2 cellular contexts compared by ENCODE assay signal in the genomic region with DNA sequence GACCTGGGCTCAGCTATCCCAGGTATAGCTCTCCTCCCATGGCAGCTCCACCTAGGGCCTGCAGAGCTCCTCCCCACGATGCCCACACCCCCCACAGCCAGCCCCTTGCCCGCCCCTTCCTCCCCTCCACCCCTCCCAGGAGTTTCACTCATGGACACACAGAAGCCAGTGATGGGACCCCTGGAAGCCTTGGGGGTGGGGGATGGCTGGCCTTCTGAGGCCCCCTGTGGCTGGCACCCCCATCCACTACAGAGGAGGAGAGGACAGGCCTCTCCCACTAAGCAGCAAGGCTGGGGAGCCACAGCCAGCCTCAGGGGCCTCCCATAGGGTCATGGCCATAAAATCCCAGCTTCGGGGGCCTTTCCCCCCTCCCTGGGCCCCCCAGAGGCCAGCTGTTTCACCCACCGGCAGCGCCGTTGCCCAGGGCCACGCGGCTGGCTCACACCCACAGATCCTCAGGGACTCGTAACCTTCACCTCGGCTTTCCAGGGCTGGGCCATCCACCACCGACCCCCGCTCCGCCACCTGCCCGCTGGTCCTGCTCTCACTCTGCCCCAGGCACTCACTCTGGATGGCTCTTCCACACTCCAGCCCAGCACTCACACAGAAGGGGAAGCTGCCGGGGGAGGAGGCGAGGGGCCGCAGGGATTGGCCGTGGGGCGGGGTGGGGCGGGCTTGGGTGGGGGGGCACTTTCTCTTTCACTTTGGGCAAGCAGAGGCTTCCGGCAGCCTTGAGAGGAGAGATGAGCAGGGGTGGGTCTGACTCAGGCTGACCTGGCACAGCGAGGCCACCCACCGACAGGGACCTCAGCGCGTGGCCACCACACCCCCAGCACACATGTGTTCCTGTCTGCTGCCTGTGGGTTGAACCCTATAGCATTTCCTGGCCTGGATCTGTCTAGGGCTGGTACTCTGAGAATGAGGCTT.
TF ChIP-seq lines count a peak whose summit lies in the region.

No MANE protein-coding gene starts in this region.

TF ChIP-seq in IMR-90, 13 proteins besides CTCF, POLR2A, EP300 and RAD21:
- TF ChIP-seq FOS (IDR thresholded peaks at IDR 0.05; ENCODE audit: low read depth, low read length) = 0 out of 2 replicates have a peak, but pooled peaks have one; percentile 23
- no peak for TF ChIP-seq CEBPB (IDR thresholded peaks at IDR 0.05; ENCODE audit: low read depth, low read length)
- TF ChIP-seq, protein P1, sequence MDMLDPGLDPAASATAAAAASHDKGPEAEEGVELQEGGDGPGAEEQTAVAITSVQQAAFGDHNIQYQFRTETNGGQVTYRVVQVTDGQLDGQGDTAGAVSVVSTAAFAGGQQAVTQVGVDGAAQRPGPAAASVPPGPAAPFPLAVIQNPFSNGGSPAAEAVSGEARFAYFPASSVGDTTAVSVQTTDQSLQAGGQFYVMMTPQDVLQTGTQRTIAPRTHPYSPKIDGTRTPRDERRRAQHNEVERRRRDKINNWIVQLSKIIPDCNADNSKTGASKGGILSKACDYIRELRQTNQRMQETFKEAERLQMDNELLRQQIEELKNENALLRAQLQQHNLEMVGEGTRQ (IDR thresholded peaks at IDR 0.05; ENCODE audit: low read depth, low read length) = 0 out of 2 replicates have a peak, but pooled peaks have one; percentile 12
- TF ChIP-seq MXI1 (IDR thresholded peaks at IDR 0.05; ENCODE audit: borderline replicate concordance, low read depth, low read length) = peak; percentile 100
- 0 out of 2 replicates have a peak, but pooled peaks have one; percentile 11 for TF ChIP-seq CHD1 (IDR thresholded peaks at IDR 0.05; ENCODE audit: low read depth, low read length)
- 0 out of 2 replicates have a peak, but pooled peaks have one; percentile 21 for TF ChIP-seq MAZ (IDR thresholded peaks at IDR 0.05; ENCODE audit: borderline replicate concordance, low read depth, low read length)
- TF ChIP-seq, protein P2, sequence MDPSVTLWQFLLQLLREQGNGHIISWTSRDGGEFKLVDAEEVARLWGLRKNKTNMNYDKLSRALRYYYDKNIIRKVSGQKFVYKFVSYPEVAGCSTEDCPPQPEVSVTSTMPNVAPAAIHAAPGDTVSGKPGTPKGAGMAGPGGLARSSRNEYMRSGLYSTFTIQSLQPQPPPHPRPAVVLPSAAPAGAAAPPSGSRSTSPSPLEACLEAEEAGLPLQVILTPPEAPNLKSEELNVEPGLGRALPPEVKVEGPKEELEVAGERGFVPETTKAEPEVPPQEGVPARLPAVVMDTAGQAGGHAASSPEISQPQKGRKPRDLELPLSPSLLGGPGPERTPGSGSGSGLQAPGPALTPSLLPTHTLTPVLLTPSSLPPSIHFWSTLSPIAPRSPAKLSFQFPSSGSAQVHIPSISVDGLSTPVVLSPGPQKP (IDR thresholded peaks at IDR 0.05; ENCODE audit: borderline replicate concordance, low read depth, low read length) = no peak
- TF ChIP-seq RCOR1 (IDR thresholded peaks at IDR 0.05; ENCODE audit: insufficient replicate concordance, low read length) = no peak
- no peak for TF ChIP-seq MAFK (IDR thresholded peaks at IDR 0.05; ENCODE audit: low read depth, low read length)
- no peak for TF ChIP-seq RFX5 (IDR thresholded peaks at IDR 0.05; ENCODE audit: low read depth, low read length)
- TF ChIP-seq BHLHE40 (IDR thresholded peaks at IDR 0.05; ENCODE audit: low read depth, low read length) = peak; percentile 68; the same call in 1 of the 2 replicates
- no peak for TF ChIP-seq SMC3 (IDR thresholded peaks at IDR 0.05; ENCODE audit: low read depth, low read length)
- no peak for TF ChIP-seq NFE2L2 (IDR thresholded peaks at IDR 0.05; ENCODE audit: low read depth, low read length)

TF ChIP-seq in SK-N-SH treated with all-trans-retinoic acid at 6 μM for 48 hours, 23 proteins besides CTCF, POLR2A, EP300 and RAD21:
- TF ChIP-seq, protein P3, sequence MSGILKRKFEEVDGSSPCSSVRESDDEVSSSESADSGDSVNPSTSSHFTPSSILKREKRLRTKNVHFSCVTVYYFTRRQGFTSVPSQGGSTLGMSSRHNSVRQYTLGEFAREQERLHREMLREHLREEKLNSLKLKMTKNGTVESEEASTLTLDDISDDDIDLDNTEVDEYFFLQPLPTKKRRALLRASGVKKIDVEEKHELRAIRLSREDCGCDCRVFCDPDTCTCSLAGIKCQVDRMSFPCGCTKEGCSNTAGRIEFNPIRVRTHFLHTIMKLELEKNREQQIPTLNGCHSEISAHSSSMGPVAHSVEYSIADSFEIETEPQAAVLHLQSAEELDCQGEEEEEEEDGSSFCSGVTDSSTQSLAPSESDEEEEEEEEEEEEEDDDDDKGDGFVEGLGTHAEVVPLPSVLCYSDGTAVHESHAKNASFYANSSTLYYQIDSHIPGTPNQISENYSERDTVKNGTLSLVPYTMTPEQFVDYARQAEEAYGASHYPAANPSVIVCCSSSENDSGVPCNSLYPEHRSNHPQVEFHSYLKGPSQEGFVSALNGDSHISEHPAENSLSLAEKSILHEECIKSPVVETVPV (CRISPR knock-in tag; IDR thresholded peaks at IDR 0.05) = no peak
- TF ChIP-seq OSR1 (CRISPR knock-in tag; IDR thresholded peaks at IDR 0.05) (no peak), GLIS3 (CRISPR knock-in tag; IDR thresholded peaks at IDR 0.05) (no peak), ISL1 (CRISPR knock-in tag; IDR thresholded peaks at IDR 0.05) (no peak), CSDC2 (CRISPR knock-in tag; IDR thresholded peaks at IDR 0.05) (no peak), ZNF70 (CRISPR knock-in tag; IDR thresholded peaks at IDR 0.05) (no peak), ZFP30 (CRISPR knock-in tag; IDR thresholded peaks at IDR 0.05) (no peak), ZFP3 (CRISPR knock-in tag; IDR thresholded peaks at IDR 0.05) (no peak), ZC3H10 (CRISPR knock-in tag; IDR thresholded peaks at IDR 0.05) (no peak), ZNF8 (CRISPR knock-in tag; IDR thresholded peaks at IDR 0.05) (no peak), TOX (CRISPR knock-in tag; IDR thresholded peaks at IDR 0.05; ENCODE audit: borderline replicate concordance) (no peak), SNAI2 (CRISPR knock-in tag; IDR thresholded peaks at IDR 0.05) (no peak)
- TF ChIP-seq, protein P4, sequence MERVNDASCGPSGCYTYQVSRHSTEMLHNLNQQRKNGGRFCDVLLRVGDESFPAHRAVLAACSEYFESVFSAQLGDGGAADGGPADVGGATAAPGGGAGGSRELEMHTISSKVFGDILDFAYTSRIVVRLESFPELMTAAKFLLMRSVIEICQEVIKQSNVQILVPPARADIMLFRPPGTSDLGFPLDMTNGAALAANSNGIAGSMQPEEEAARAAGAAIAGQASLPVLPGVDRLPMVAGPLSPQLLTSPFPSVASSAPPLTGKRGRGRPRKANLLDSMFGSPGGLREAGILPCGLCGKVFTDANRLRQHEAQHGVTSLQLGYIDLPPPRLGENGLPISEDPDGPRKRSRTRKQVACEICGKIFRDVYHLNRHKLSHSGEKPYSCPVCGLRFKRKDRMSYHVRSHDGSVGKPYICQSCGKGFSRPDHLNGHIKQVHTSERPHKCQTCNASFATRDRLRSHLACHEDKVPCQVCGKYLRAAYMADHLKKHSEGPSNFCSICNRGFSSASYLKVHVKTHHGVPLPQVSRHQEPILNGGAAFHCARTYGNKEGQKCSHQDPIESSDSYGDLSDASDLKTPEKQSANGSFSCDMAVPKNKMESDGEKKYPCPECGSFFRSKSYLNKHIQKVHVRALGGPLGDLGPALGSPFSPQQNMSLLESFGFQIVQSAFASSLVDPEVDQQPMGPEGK (CRISPR knock-in tag; IDR thresholded peaks at IDR 0.05; ENCODE audit: borderline replicate concordance) = no peak
- TF ChIP-seq, protein P5, sequence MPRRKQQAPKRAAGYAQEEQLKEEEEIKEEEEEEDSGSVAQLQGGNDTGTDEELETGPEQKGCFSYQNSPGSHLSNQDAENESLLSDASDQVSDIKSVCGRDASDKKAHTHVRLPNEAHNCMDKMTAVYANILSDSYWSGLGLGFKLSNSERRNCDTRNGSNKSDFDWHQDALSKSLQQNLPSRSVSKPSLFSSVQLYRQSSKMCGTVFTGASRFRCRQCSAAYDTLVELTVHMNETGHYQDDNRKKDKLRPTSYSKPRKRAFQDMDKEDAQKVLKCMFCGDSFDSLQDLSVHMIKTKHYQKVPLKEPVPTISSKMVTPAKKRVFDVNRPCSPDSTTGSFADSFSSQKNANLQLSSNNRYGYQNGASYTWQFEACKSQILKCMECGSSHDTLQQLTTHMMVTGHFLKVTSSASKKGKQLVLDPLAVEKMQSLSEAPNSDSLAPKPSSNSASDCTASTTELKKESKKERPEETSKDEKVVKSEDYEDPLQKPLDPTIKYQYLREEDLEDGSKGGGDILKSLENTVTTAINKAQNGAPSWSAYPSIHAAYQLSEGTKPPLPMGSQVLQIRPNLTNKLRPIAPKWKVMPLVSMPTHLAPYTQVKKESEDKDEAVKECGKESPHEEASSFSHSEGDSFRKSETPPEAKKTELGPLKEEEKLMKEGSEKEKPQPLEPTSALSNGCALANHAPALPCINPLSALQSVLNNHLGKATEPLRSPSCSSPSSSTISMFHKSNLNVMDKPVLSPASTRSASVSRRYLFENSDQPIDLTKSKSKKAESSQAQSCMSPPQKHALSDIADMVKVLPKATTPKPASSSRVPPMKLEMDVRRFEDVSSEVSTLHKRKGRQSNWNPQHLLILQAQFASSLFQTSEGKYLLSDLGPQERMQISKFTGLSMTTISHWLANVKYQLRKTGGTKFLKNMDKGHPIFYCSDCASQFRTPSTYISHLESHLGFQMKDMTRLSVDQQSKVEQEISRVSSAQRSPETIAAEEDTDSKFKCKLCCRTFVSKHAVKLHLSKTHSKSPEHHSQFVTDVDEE (CRISPR knock-in tag; IDR thresholded peaks at IDR 0.05) = no peak
TF ChIP-seq in SK-N-SH treated with all-trans-retinoic acid at 6 μM for 48 hours: peak in this region for 0.
